ENCODE assay signal across 17 cellular contexts in the genomic region with DNA sequence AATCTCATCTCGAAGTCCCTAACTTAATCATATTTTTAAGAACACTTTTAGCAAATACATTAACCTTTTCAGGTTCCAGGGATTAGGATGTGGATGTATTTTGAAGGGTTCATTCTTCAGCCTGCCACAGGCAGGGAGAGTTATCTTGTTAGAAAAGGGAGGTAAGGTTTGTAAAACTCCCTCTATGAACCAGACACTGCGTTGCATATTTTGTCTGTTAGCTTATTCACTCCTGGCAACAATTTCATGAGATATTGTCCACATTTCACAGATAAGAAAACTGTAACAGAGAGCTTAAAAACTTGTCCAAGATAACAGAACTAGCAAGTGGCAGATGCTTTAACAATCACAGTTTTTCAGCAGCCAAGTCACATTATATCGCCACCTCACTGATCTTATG.
"Had no signal": no experiment of that assay in that cellular context is flagged by ENCODE, and none has a peak within 500 bp of the region (broad histone marks: within the 10 kb centered on the region; RNA-seq: fewer than 3 reads in every experiment).

No MANE protein-coding gene starts in this region.

- DNase-seq: activated CD4-positive, alpha-beta T cell treated with anti-CD3 and anti-CD28 coated beads, Interleukin-2, amount 50 U/mL, for 48 hours; activated CD8-positive, alpha-beta memory T cell treated with anti-CD3 and anti-CD28 coated beads, Interleukin-2, amount 10 ng/mL, durations not matched to agents 7 days and 5 days; activated naive CD4-positive, alpha-beta T cell treated with anti-CD3 and anti-CD28 coated beads, Interleukin-2, amount 10 ng/mL, durations not matched to agents 7 days and 5 days; activated T-cell treated with anti-CD3 and anti-CD28 coated beads, Interleukin-2, amount 50 U/mL, for 1 hour; central memory CD4-positive, alpha-beta T cell; heart left ventricle; left cardiac atrium; lower lobe of right lung; pancreas; sigmoid colon; stimulated activated CD4-positive, alpha-beta T cell treated with anti-CD3 and anti-CD28 coated beads, Interleukin-1b, Interleukin-23, amount 100 ng/mL, for 48 hours; stomach; SW 1271 had no signal

- H3K27ac ChIP-seq: coronary artery, heart left ventricle, lower lobe of right lung, pancreas, sigmoid colon, stomach, thoracic aorta had no signal

- H3K36me3 ChIP-seq: heart left ventricle, lower lobe of right lung, pancreas, sigmoid colon, stomach, thoracic aorta had no signal

- H3K36me3 Mint-ChIP-seq: activated CD8-positive, alpha-beta memory T cell treated with anti-CD3 and anti-CD28 coated beads, Interleukin-2, amount 10 ng/mL, durations not matched to agents 7 days and 5 days; activated naive CD4-positive, alpha-beta T cell treated with anti-CD3 and anti-CD28 coated beads, Interleukin-2, amount 10 ng/mL, durations not matched to agents 7 days and 5 days had no signal

- H3K4me3 Mint-ChIP-seq: activated CD8-positive, alpha-beta memory T cell treated with anti-CD3 and anti-CD28 coated beads, Interleukin-2, amount 10 ng/mL, durations not matched to agents 7 days and 5 days; activated naive CD4-positive, alpha-beta T cell treated with anti-CD3 and anti-CD28 coated beads, Interleukin-2, amount 10 ng/mL, durations not matched to agents 7 days and 5 days; mesothelial cell of epicardium had no signal

- H3K4me3 ChIP-seq: coronary artery, heart left ventricle, lower lobe of right lung, pancreas, sigmoid colon, stomach, thoracic aorta had no signal

- H3K27me3 ChIP-seq: heart left ventricle, pancreas, sigmoid colon, stomach had no signal

- H3K4me1 Mint-ChIP-seq: activated naive CD4-positive, alpha-beta T cell treated with anti-CD3 and anti-CD28 coated beads, Interleukin-2, amount 10 ng/mL, durations not matched to agents 7 days and 5 days had no signal

- H3K4me1 ChIP-seq: heart left ventricle, lower lobe of right lung had no signal

- H3K9me3 ChIP-seq: lower lobe of right lung, pancreas, thoracic aorta had no signal

- H3K9me3 Mint-ChIP-seq: activated naive CD4-positive, alpha-beta T cell treated with anti-CD3 and anti-CD28 coated beads, Interleukin-2, amount 10 ng/mL, durations not matched to agents 7 days and 5 days; activated T-helper 2 cell treated with anti-CD3 and anti-CD28 coated beads, Interferon-gamma antibody, Interleukin-2, Interleukin-4, amounts not matched to agents 10 μg/mL and 5 μg/mL and 100 μg/mL, durations not matched to agents 14 hours and 24 hours and 36 hours had no signal

- H3K27me3 Mint-ChIP-seq: activated CD8-positive, alpha-beta memory T cell treated with anti-CD3 and anti-CD28 coated beads, Interleukin-2, amount 10 ng/mL, durations not matched to agents 7 days and 5 days had no signal

- H3K27ac Mint-ChIP-seq: activated CD8-positive, alpha-beta memory T cell treated with anti-CD3 and anti-CD28 coated beads, Interleukin-2, amount 10 ng/mL, durations not matched to agents 7 days and 5 days; activated naive CD4-positive, alpha-beta T cell treated with anti-CD3 and anti-CD28 coated beads, Interleukin-2, amount 10 ng/mL, durations not matched to agents 7 days and 5 days; activated T-helper 2 cell treated with anti-CD3 and anti-CD28 coated beads, Interferon-gamma antibody, Interleukin-2, Interleukin-4, amounts not matched to agents 10 μg/mL and 5 μg/mL and 100 μg/mL, durations not matched to agents 14 hours and 24 hours and 36 hours had no signal

- ATAC-seq: activated CD8-positive, alpha-beta memory T cell treated with anti-CD3 and anti-CD28 coated beads, Interleukin-2, amount 10 ng/mL, durations not matched to agents 7 days and 5 days; heart left ventricle; lower lobe of right lung had no signal
